ENCODE assay signal across 1 cellular context in the genomic region with DNA sequence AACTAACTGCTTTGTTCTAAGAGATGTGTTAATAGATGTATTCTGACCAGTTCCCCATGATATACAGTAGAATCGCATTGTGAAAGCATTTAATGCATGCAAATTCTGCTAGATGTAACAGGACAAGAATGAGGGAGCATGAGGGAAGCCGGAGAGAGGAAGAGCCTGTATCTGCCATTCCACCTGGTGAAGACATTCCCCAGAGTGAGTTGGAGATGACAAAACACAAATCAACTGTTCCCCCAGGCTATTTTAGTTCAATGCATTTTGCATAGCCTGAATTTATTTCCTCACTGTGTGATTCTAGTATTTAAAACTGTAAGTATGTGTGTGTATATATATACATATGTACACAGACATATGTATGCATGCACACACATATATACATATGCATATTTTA.
TF ChIP-seq lines count a peak whose summit lies in the region.

No MANE protein-coding gene starts in this region.

TF ChIP-seq in H1, 55 proteins besides CTCF, POLR2A, EP300 and RAD21:
- TF ChIP-seq PHF8 (conservative IDR thresholded peaks at IDR 0.05; ENCODE audit: low read depth, low read length), result no peak
- no peak for TF ChIP-seq CHD1 (IDR thresholded peaks at IDR 0.05; ENCODE audit: low read depth, low read length)
- TF ChIP-seq RFX5 (IDR thresholded peaks at IDR 0.05; ENCODE audit: borderline replicate concordance, low read depth, low read length), result no peak
- TF ChIP-seq JUN (IDR thresholded peaks at IDR 0.05; ENCODE audit: low read depth, low read length), result no peak
- no peak for TF ChIP-seq TBP (IDR thresholded peaks at IDR 0.05; ENCODE audit: low read depth, low read length)
- TF ChIP-seq MAFK (IDR thresholded peaks at IDR 0.05; ENCODE audit: low read depth, low read length), result no peak
- TF ChIP-seq HDAC2 (IDR thresholded peaks at IDR 0.05; ENCODE audit: borderline replicate concordance in 1 of 2, low read depth in 2 of 2, low read length in 2 of 2), result no peak
- TF ChIP-seq, protein P1, sequence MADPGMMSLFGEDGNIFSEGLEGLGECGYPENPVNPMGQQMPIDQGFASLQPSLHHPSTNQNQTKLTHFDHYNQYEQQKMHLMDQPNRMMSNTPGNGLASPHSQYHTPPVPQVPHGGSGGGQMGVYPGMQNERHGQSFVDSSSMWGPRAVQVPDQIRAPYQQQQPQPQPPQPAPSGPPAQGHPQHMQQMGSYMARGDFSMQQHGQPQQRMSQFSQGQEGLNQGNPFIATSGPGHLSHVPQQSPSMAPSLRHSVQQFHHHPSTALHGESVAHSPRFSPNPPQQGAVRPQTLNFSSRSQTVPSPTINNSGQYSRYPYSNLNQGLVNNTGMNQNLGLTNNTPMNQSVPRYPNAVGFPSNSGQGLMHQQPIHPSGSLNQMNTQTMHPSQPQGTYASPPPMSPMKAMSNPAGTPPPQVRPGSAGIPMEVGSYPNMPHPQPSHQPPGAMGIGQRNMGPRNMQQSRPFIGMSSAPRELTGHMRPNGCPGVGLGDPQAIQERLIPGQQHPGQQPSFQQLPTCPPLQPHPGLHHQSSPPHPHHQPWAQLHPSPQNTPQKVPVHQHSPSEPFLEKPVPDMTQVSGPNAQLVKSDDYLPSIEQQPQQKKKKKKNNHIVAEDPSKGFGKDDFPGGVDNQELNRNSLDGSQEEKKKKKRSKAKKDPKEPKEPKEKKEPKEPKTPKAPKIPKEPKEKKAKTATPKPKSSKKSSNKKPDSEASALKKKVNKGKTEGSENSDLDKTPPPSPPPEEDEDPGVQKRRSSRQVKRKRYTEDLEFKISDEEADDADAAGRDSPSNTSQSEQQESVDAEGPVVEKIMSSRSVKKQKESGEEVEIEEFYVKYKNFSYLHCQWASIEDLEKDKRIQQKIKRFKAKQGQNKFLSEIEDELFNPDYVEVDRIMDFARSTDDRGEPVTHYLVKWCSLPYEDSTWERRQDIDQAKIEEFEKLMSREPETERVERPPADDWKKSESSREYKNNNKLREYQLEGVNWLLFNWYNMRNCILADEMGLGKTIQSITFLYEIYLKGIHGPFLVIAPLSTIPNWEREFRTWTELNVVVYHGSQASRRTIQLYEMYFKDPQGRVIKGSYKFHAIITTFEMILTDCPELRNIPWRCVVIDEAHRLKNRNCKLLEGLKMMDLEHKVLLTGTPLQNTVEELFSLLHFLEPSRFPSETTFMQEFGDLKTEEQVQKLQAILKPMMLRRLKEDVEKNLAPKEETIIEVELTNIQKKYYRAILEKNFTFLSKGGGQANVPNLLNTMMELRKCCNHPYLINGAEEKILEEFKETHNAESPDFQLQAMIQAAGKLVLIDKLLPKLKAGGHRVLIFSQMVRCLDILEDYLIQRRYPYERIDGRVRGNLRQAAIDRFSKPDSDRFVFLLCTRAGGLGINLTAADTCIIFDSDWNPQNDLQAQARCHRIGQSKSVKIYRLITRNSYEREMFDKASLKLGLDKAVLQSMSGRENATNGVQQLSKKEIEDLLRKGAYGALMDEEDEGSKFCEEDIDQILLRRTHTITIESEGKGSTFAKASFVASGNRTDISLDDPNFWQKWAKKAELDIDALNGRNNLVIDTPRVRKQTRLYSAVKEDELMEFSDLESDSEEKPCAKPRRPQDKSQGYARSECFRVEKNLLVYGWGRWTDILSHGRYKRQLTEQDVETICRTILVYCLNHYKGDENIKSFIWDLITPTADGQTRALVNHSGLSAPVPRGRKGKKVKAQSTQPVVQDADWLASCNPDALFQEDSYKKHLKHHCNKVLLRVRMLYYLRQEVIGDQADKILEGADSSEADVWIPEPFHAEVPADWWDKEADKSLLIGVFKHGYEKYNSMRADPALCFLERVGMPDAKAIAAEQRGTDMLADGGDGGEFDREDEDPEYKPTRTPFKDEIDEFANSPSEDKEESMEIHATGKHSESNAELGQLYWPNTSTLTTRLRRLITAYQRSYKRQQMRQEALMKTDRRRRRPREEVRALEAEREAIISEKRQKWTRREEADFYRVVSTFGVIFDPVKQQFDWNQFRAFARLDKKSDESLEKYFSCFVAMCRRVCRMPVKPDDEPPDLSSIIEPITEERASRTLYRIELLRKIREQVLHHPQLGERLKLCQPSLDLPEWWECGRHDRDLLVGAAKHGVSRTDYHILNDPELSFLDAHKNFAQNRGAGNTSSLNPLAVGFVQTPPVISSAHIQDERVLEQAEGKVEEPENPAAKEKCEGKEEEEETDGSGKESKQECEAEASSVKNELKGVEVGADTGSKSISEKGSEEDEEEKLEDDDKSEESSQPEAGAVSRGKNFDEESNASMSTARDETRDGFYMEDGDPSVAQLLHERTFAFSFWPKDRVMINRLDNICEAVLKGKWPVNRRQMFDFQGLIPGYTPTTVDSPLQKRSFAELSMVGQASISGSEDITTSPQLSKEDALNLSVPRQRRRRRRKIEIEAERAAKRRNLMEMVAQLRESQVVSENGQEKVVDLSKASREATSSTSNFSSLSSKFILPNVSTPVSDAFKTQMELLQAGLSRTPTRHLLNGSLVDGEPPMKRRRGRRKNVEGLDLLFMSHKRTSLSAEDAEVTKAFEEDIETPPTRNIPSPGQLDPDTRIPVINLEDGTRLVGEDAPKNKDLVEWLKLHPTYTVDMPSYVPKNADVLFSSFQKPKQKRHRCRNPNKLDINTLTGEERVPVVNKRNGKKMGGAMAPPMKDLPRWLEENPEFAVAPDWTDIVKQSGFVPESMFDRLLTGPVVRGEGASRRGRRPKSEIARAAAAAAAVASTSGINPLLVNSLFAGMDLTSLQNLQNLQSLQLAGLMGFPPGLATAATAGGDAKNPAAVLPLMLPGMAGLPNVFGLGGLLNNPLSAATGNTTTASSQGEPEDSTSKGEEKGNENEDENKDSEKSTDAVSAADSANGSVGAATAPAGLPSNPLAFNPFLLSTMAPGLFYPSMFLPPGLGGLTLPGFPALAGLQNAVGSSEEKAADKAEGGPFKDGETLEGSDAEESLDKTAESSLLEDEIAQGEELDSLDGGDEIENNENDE (IDR thresholded peaks at IDR 0.05; ENCODE audit: insufficient replicate concordance, low read length), result no peak
- TF ChIP-seq CREB1 (IDR thresholded peaks at IDR 0.05), result no peak
- TF ChIP-seq, protein P2, sequence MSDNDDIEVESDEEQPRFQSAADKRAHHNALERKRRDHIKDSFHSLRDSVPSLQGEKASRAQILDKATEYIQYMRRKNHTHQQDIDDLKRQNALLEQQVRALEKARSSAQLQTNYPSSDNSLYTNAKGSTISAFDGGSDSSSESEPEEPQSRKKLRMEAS (IDR thresholded peaks at IDR 0.05), result no peak
- TF ChIP-seq JUND (IDR thresholded peaks at IDR 0.05; ENCODE audit: low read length), result no peak
- TF ChIP-seq CBX5 (IDR thresholded peaks at IDR 0.05; ENCODE audit: low read depth, low read length), result no peak
- no peak for TF ChIP-seq SRF (IDR thresholded peaks at IDR 0.05; ENCODE audit: low read depth, low read length)
- TF ChIP-seq, protein P3, sequence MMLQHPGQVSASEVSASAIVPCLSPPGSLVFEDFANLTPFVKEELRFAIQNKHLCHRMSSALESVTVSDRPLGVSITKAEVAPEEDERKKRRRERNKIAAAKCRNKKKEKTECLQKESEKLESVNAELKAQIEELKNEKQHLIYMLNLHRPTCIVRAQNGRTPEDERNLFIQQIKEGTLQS (IDR thresholded peaks at IDR 0.05; ENCODE audit: insufficient read depth, low read depth, low read length), result no peak
- TF ChIP-seq ASH2L (IDR thresholded peaks at IDR 0.05; ENCODE audit: low read length), result no peak
- no peak for TF ChIP-seq BACH1 (IDR thresholded peaks at IDR 0.05; ENCODE audit: low read length)
- TF ChIP-seq FOSL1 (IDR thresholded peaks at IDR 0.05; ENCODE audit: insufficient read depth, low read depth, low read length), result no peak
- no peak for TF ChIP-seq SIRT6 (IDR thresholded peaks at IDR 0.05; ENCODE audit: low read length)
